In the genomic region with DNA sequence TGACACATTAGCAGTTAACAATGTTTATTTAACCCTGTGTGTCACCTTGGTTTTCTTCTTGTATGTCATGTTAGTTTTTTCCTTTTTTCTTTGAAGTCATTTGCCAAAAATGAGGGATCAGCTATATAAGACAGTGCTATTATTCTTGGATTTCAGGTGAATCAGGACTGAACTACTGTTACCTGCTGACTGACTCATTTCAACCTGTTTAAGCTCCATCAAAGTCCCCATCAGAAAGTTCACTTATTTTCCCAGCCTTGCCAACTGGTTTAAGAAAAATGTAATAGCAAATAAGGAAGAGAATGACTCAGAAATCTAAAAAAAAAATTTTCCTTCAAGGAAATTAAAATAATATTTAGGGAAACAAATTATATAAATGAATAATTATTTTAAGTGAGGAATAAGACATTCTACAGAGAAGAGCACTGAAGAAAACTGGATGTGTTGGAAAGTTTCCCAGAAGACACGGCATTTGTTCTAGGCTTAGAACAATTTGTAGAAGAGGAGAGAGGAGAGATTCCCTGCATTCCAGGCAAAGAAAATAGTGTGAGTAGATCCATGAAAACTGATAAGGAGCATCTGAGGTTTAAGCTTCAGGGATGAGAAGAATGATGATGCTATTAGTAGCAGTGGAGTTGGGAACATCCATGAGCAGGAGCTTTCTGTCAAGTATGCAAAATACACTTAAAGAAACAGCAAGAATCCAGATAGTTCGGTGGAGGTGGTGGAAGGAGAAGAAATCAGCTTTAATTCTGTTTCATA, we compare ENCODE assay signal across 24 cellular contexts.
DNase-seq lines count a peak whose midpoint lies in the region; ATAC-seq and TF ChIP-seq lines count a peak whose summit lies in the region.
"Had no signal": no experiment of that assay in that cellular context is flagged by ENCODE, and none has a peak within 500 bp of the region (broad histone marks: within the 10 kb centered on the region; RNA-seq: fewer than 3 reads in every experiment).

No MANE protein-coding gene starts in this region.

- no peak overlapping the region for H3K4me2 ChIP-seq in GM23338
- H3K4me2 ChIP-seq: hepatocyte had no signal

- intact Hi-C loops in posterior cingulate gyrus (cut with DNase I): no loop called here

- H3K36me3 Mint-ChIP-seq in GM23338 (ENCODE audit: low read depth): no peaks in the 10 kb centered on the region
- H3K36me3 Mint-ChIP-seq: stimulated activated effector memory CD8-positive, alpha-beta T cell treated with anti-CD3 and anti-CD28 coated beads, Interleukin-12 subunit alpha, Interleukin-12 subunit beta, amount 100 ng/mL, for 72 hours; type B pancreatic cell had no signal

- H3K27me3 Mint-ChIP-seq in GM23338 (ENCODE audit: insufficient read depth, low read depth, poor library complexity): no peaks in the 10 kb centered on the region
- H3K27me3 Mint-ChIP-seq: CD4-positive, alpha-beta T cell; type B pancreatic cell had no signal

- TF ChIP-seq CTCF in GM23338 (conservative IDR thresholded peaks at IDR 0.05; ENCODE audit: low read depth in 2 of 2) (no peak), astrocyte of the cerebellum (IDR thresholded peaks at IDR 0.05; ENCODE audit: low read depth, low read length, missing control alignments) (no peak), foreskin fibroblast (IDR thresholded peaks at IDR 0.05; ENCODE audit: low read depth, low read length) (no peak)

- H4K20me1 ChIP-seq in GM23338 (replicated peaks; ENCODE audit: insufficient read depth): no peaks in the 10 kb centered on the region

- no peaks in the 10 kb centered on the region for H3K36me3 ChIP-seq in GM23338 (ENCODE audit: insufficient read depth)
- H3K36me3 ChIP-seq: SJCRH30 had no signal

- H3K9me2 ChIP-seq in GM23338 (ENCODE audit: insufficient read depth): no peaks in the 10 kb centered on the region

- no peaks in the 10 kb centered on the region for H3F3A ChIP-seq in GM23338 (replicated peaks; ENCODE audit: low read depth)

- H3K9me3 Mint-ChIP-seq in GM23338: no peaks in the 10 kb centered on the region
- H3K9me3 Mint-ChIP-seq: CD4-positive, alpha-beta T cell; stimulated activated effector memory CD8-positive, alpha-beta T cell treated with anti-CD3 and anti-CD28 coated beads, Interleukin-12 subunit alpha, Interleukin-12 subunit beta, amount 100 ng/mL, for 72 hours; type B pancreatic cell had no signal

- H3K27ac ChIP-seq in GM23338 (ENCODE audit: low read depth): no peak overlapping the region
- H3K27ac ChIP-seq: hepatocyte, parathyroid adenoma, SJCRH30, spleen had no signal

- no peak overlapping the region for H2AFZ ChIP-seq in GM23338
- H2AFZ ChIP-seq: hepatocyte, parathyroid adenoma had no signal

- H3K27me3 ChIP-seq in GM23338 (ENCODE audit: insufficient read depth): no peaks in the 10 kb centered on the region
- H3K27me3 ChIP-seq: hepatocyte, SJCRH30, spleen had no signal

- H3K4me1 Mint-ChIP-seq in GM23338: peaks cover 2% of the 10 kb centered on the region; the same call in 1 of the 3 replicates
- H3K4me1 Mint-ChIP-seq: stimulated activated effector memory CD8-positive, alpha-beta T cell treated with anti-CD3 and anti-CD28 coated beads, Interleukin-12 subunit alpha, Interleukin-12 subunit beta, amount 100 ng/mL, for 72 hours had no signal

- H3K4me3 Mint-ChIP-seq in GM23338: no peak overlapping the region
- H3K4me3 Mint-ChIP-seq: CD4-positive, alpha-beta T cell; stimulated activated effector memory CD8-positive, alpha-beta T cell treated with anti-CD3 and anti-CD28 coated beads, Interleukin-12 subunit alpha, Interleukin-12 subunit beta, amount 100 ng/mL, for 72 hours; type B pancreatic cell had no signal

- no peaks in the 10 kb centered on the region for H3K4me1 ChIP-seq in GM23338 (ENCODE audit: insufficient read depth)
- H3K4me1 ChIP-seq: parathyroid adenoma, spleen had no signal

- H3K79me2 ChIP-seq in GM23338 (replicated peaks; ENCODE audit: insufficient read depth): no peaks in the 10 kb centered on the region
- H3K79me2 ChIP-seq: hepatocyte, parathyroid adenoma had no signal

- H3K4me3 ChIP-seq in GM23338 (no peak overlapping the region), astrocyte of the cerebellum (ENCODE audit: low read depth, low read length) (no peak overlapping the region), foreskin fibroblast (ENCODE audit: low read depth in 1 of 2, low read length in 2 of 2) (no peak overlapping the region)
- H3K4me3 ChIP-seq: hepatocyte, mucosa of descending colon, SJCRH30, spleen had no signal

- ATAC-seq in GM23338: no peak
- ATAC-seq in HG03378 (IDR thresholded peaks at IDR 0.05; ENCODE audit: unreplicated experiment): no peak
- ATAC-seq in HG02759 (IDR thresholded peaks at IDR 0.05; ENCODE audit: unreplicated experiment): no peak
- ATAC-seq: left cardiac atrium; mucosa of descending colon; stimulated activated effector memory CD8-positive, alpha-beta T cell treated with anti-CD3 and anti-CD28 coated beads, Interleukin-12 subunit alpha, Interleukin-12 subunit beta, amount 100 ng/mL, for 72 hours had no signal

- no peak for DNase-seq in GM23338 (ENCODE audit: low spot score)
- peak; percentile 54 for DNase-seq in astrocyte of the cerebellum (ENCODE audit: low read depth)
- peak; percentile 40 to 61 for DNase-seq in foreskin fibroblast
- DNase-seq in superior temporal gyrus (ENCODE audit: extremely low spot score): peak; percentile 55
- no peak for DNase-seq in posterior cingulate gyrus
- DNase-seq: activated CD4-positive, CD25-positive, alpha-beta regulatory T cell treated with anti-CD3 and anti-CD28 coated beads, Interleukin-2, amount 50 U/mL, for 72 hours; amygdala; CD4-positive, alpha-beta T cell; cortex of kidney; DMS79; erythroblast; left cardiac atrium; mucosa of descending colon; NCI-H2029; NCI-H510A treated with DMSO at 0.1 percent for 48 hours; SJCRH30; spleen; T-helper 9 cell had no signal

- in situ Hi-C loops in astrocyte of the cerebellum (cut with HindIII; ENCODE audit: low sequenced_read_pairs): no loop called here

- peak overlapping the region; percentile 8; the same call in 1 of the 2 replicates for H3K27ac Mint-ChIP-seq in GM23338
- H3K27ac Mint-ChIP-seq: CD4-positive, alpha-beta T cell; stimulated activated effector memory CD8-positive, alpha-beta T cell treated with anti-CD3 and anti-CD28 coated beads, Interleukin-12 subunit alpha, Interleukin-12 subunit beta, amount 100 ng/mL, for 72 hours; type B pancreatic cell had no signal

TF ChIP-seq in GM23338, 12 proteins besides CTCF, POLR2A, EP300 and RAD21 (continues in another document):
- TF ChIP-seq, protein P1, sequence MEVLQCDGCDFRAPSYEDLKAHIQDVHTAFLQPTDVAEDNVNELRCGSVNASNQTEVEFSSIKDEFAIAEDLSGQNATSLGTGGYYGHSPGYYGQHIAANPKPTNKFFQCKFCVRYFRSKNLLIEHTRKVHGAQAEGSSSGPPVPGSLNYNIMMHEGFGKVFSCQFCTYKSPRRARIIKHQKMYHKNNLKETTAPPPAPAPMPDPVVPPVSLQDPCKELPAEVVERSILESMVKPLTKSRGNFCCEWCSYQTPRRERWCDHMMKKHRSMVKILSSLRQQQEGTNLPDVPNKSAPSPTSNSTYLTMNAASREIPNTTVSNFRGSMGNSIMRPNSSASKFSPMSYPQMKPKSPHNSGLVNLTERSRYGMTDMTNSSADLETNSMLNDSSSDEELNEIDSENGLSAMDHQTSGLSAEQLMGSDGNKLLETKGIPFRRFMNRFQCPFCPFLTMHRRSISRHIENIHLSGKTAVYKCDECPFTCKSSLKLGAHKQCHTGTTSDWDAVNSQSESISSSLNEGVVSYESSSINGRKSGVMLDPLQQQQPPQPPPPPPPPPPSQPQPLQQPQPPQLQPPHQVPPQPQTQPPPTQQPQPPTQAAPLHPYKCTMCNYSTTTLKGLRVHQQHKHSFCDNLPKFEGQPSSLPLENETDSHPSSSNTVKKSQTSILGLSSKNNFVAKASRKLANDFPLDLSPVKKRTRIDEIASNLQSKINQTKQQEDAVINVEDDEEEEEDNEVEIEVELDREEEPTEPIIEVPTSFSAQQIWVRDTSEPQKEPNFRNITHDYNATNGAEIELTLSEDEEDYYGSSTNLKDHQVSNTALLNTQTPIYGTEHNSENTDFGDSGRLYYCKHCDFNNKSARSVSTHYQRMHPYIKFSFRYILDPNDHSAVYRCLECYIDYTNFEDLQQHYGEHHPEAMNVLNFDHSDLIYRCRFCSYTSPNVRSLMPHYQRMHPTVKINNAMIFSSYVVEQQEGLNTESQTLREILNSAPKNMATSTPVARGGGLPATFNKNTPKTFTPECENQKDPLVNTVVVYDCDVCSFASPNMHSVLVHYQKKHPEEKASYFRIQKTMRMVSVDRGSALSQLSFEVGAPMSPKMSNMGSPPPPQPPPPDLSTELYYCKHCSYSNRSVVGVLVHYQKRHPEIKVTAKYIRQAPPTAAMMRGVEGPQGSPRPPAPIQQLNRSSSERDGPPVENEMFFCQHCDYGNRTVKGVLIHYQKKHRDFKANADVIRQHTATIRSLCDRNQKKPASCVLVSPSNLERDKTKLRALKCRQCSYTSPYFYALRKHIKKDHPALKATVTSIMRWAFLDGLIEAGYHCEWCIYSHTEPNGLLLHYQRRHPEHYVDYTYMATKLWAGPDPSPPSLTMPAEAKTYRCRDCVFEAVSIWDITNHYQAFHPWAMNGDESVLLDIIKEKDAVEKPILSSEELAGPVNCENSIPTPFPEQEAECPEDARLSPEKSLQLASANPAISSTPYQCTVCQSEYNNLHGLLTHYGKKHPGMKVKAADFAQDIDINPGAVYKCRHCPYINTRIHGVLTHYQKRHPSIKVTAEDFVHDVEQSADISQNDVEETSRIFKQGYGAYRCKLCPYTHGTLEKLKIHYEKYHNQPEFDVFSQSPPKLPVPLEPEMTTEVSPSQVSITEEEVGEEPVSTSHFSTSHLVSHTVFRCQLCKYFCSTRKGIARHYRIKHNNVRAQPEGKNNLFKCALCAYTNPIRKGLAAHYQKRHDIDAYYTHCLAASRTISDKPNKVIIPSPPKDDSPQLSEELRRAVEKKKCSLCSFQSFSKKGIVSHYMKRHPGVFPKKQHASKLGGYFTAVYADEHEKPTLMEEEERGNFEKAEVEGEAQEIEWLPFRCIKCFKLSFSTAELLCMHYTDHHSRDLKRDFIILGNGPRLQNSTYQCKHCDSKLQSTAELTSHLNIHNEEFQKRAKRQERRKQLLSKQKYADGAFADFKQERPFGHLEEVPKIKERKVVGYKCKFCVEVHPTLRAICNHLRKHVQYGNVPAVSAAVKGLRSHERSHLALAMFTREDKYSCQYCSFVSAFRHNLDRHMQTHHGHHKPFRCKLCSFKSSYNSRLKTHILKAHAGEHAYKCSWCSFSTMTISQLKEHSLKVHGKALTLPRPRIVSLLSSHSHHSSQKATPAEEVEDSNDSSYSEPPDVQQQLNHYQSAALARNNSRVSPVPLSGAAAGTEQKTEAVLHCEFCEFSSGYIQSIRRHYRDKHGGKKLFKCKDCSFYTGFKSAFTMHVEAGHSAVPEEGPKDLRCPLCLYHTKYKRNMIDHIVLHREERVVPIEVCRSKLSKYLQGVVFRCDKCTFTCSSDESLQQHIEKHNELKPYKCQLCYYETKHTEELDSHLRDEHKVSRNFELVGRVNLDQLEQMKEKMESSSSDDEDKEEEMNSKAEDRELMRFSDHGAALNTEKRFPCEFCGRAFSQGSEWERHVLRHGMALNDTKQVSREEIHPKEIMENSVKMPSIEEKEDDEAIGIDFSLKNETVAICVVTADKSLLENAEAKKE (CRISPR knock-in tag; IDR thresholded peaks at IDR 0.05): no peak
- TF ChIP-seq ZNF331 (CRISPR knock-in tag; IDR thresholded peaks at IDR 0.05; ENCODE audit: low read depth): no peak
- no peak for TF ChIP-seq CREB1 (CRISPR knock-in tag; IDR thresholded peaks at IDR 0.05; ENCODE audit: low read depth)

Comparison
In these comparisons a context has a peak if more than half of its experiments do, and no peak if none do; other contexts are left out.
1. DNase-seq: peak in astrocyte of the cerebellum (single experiment), foreskin fibroblast (2 of 2) and superior temporal gyrus (single experiment); none in GM23338 (single experiment) and posterior cingulate gyrus (0 of 10).